18 cellular contexts compared by ENCODE assay signal in the genomic region with DNA sequence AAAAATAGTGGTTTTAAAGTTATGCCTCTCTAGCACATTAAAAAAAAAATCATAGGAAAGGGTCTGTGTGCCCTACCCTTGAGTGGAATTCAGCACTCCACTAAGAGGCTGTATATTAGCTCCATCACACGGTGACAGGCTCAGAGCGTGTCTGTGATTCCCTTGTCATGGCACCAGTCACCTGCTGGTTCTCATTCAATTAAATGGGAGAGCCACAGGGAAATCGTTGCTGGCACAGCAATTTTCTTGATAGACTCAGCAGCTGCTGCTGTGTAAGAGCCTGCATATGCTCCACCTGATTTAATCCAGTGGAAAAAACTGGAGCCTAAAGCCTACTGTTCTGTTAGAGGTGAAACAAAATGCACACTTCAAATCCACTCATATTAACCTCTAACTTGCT. TPM values are rescaled to one million over a fixed set of nuclear protein-coding genes. Genes with fewer than 3 reads are reported as not detected.
DNase-seq lines count a peak whose midpoint lies in the region; ATAC-seq and TF ChIP-seq lines count a peak whose summit lies in the region.
"Had no signal": no experiment of that assay in that cellular context is flagged by ENCODE, and none has a peak within 500 bp of the region (broad histone marks: within the 10 kb centered on the region; RNA-seq: fewer than 3 reads in every experiment).

No MANE protein-coding gene starts in this region.

- H3K9me3 ChIP-seq in psoas muscle, result no peaks in the 10 kb centered on the region

- TF ChIP-seq CTCF in glutamatergic neuron (IDR thresholded peaks at IDR 0.05; ENCODE audit: partially characterized antibody, unreplicated experiment), result no peak
- no peak for TF ChIP-seq CTCF in activated CD8-positive, alpha-beta T cell treated with anti-CD3 and anti-CD28 coated beads for 36 hours (IDR thresholded peaks at IDR 0.05)
- TF ChIP-seq CTCF in psoas muscle (IDR thresholded peaks at IDR 0.05), result no peak

- CTCF ChIA-PET in activated CD8-positive, alpha-beta T cell treated with anti-CD3 and anti-CD28 coated beads for 36 hours (lab: Charles Lee), result interaction anchor here (1.2 kb wide), 1 partner anchor 20 kb away, joined by 3 read pairs; no protein-coding TSS in a partner anchor

- DNase-seq in D341Med (ENCODE audit: low spot score) (peak; percentile 81), NCI-H1417 (lab: John Stamatoyannopoulos, UW) (peak; percentile 63 to 97 (median 78)), NCI-H446 (lab: John Stamatoyannopoulos, UW) (peak; percentile 43 to 73), glutamatergic neuron (peak; percentile 26), HK-2 (ENCODE audit: unreplicated experiment) (no peak), psoas muscle (no peak)
- DNase-seq in activated effector memory CD4-positive, alpha-beta T cell treated with Interleukin-2 at 50 U/mL for 16 hours, result no peak
- no peak for DNase-seq in activated CD8-positive, alpha-beta T cell treated with anti-CD3 and anti-CD28 coated beads for 36 hours
- DNase-seq: activated gamma-delta T cell; aorta; KG1; left ventricle myocardium superior; naive B cell; stimulated activated CD4-positive, alpha-beta T cell treated with anti-CD3 and anti-CD28 coated beads, Interleukin-1b, Interleukin-23, amount 100 ng/mL, for 48 hours; T-helper 1 cell had no signal

- no peak for ATAC-seq in activated CD8-positive, alpha-beta T cell treated with anti-CD3 and anti-CD28 coated beads for 36 hours
- no peak for ATAC-seq in psoas muscle
- ATAC-seq: left ventricle myocardium superior had no signal

- H3K4me3 Mint-ChIP-seq in glutamatergic neuron (ENCODE audit: unreplicated experiment), result no peak overlapping the region
- H3K4me3 Mint-ChIP-seq in activated CD8-positive, alpha-beta T cell treated with anti-CD3 and anti-CD28 coated beads for 36 hours, result no peak overlapping the region

- H3K27ac Mint-ChIP-seq in glutamatergic neuron (ENCODE audit: unreplicated experiment), result peak overlapping the region; percentile 46
- no peak overlapping the region for H3K27ac Mint-ChIP-seq in activated CD8-positive, alpha-beta T cell treated with anti-CD3 and anti-CD28 coated beads for 36 hours

- no peaks in the 10 kb centered on the region for H3K27me3 Mint-ChIP-seq in glutamatergic neuron (ENCODE audit: unreplicated experiment)
- no peaks in the 10 kb centered on the region for H3K27me3 Mint-ChIP-seq in activated CD8-positive, alpha-beta T cell treated with anti-CD3 and anti-CD28 coated beads for 36 hours
- H3K27me3 Mint-ChIP-seq: naive B cell had no signal

- H3K27ac ChIP-seq in psoas muscle, result no peak overlapping the region

- peaks cover 1% of the 10 kb centered on the region for H3K9me3 Mint-ChIP-seq in glutamatergic neuron (ENCODE audit: unreplicated experiment)
- H3K9me3 Mint-ChIP-seq in activated CD8-positive, alpha-beta T cell treated with anti-CD3 and anti-CD28 coated beads for 36 hours, result peaks cover 7% of the 10 kb centered on the region

- POLR2A ChIA-PET in activated CD8-positive, alpha-beta T cell treated with anti-CD3 and anti-CD28 coated beads for 36 hours (lab: Charles Lee), result no interaction called here

- no peaks in the 10 kb centered on the region for H3K36me3 ChIP-seq in psoas muscle (ENCODE audit: insufficient read depth in 1 of 2, low read depth in 1 of 2)

- intact Hi-C loops in activated CD8-positive, alpha-beta T cell treated with anti-CD3 and anti-CD28 coated beads for 36 hours (cut with micrococcal nuclease), result no loop called here
- intact Hi-C loops in psoas muscle (cut with DNase I), result no loop called here

- H3K4me1 ChIP-seq in psoas muscle, result no peaks in the 10 kb centered on the region

- WGBS in psoas muscle, 3 donors, result 26 to 35% (median 29%) methylated on average over 3 of the region's 3 CpGs

- H3K27me3 ChIP-seq in psoas muscle (ENCODE audit: insufficient read depth in 3 of 3, low read length in 2 of 3), result no peaks in the 10 kb centered on the region

- peaks cover 23% of the 10 kb centered on the region for H3K4me1 Mint-ChIP-seq in glutamatergic neuron (ENCODE audit: low read depth, unreplicated experiment)
- H3K4me1 Mint-ChIP-seq in activated CD8-positive, alpha-beta T cell treated with anti-CD3 and anti-CD28 coated beads for 36 hours (ENCODE audit: low read depth), result peaks cover 72% of the 10 kb centered on the region

- H3K4me3 ChIP-seq in psoas muscle, result no peak overlapping the region

- no peaks in the 10 kb centered on the region for H3K36me3 Mint-ChIP-seq in glutamatergic neuron (ENCODE audit: unreplicated experiment)
- peaks cover 14% of the 10 kb centered on the region for H3K36me3 Mint-ChIP-seq in activated CD8-positive, alpha-beta T cell treated with anti-CD3 and anti-CD28 coated beads for 36 hours (ENCODE audit: low read depth)

RNA-seq across cellular contexts. Expression of gene ATP6V1G3, which starts 9.5 kb away (rescaled TPM):
- total RNA-seq in glutamatergic neuron (ENCODE audit: unreplicated experiment), result not detected
- total RNA-seq in activated CD8-positive, alpha-beta T cell treated with anti-CD3 and anti-CD28 coated beads for 36 hours, result not detected
- total RNA-seq in psoas muscle, result not detected
- polyA plus RNA-seq in psoas muscle, result not detected
- total RNA-seq: aorta, chondrocyte, left ventricle myocardium superior, renal cortical epithelial cell, subcutaneous adipose tissue had no signal
- polyA plus RNA-seq: aorta had no signal

Comparison
In these comparisons a context has a peak if more than half of its experiments do, and no peak if none do; other contexts are left out.
1. DNase-seq: peak in D341Med (single experiment), NCI-H1417 (3 of 3), NCI-H446 (2 of 2) and glutamatergic neuron (single experiment); none in activated effector memory CD4-positive, alpha-beta T cell treated with Interleukin-2 at 50 U/mL for 16 hours (single experiment), HK-2 (single experiment), activated CD8-positive, alpha-beta T cell treated with anti-CD3 and anti-CD28 coated beads for 36 hours (single experiment) and psoas muscle (0 of 2).